20 cellular contexts compared by ENCODE assay signal in the genomic region with DNA sequence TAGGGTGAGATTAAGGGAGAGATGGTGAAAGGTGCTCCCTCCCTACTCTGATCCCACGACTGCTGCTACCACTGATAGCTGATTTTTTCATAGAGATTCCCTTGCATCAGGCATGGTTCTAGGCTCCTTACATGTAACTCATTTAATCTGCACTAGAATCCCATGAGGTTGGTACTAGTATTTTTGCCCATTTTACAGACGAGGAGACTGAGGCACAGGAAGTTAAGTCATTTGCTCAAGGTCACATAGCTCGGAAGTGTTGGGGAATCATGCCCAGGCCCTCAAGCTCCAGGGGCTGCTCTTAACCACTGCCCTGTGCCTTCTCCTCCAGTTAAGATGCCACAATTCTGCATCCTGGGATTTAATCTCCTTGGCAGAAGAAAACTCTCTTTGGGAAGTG. TPM values are rescaled to one million over a fixed set of nuclear protein-coding genes. Genes with fewer than 3 reads are reported as not detected.
"Had no signal": no experiment of that assay in that cellular context is flagged by ENCODE, and none has a peak within 500 bp of the region (broad histone marks: within the 10 kb centered on the region; RNA-seq: fewer than 3 reads in every experiment).

No MANE protein-coding gene starts in this region.

- H3K27ac ChIP-seq: KMS-11 had no signal

- FAIRE-seq: RCC 7860 had no signal

- H3K9ac ChIP-seq: KMS-11 had no signal

- H3K4me2 ChIP-seq: KMS-11 had no signal

- DNase-seq: IMR-90, Kasumi-1, MM.1S, NCI-H1092 treated with DMSO at 0.1 percent for 48 hours, NCI-H1436, NCI-H187, NCI-H2029 treated with DMSO at 0.1 percent for 48 hours, NCI-H2227 treated with DMSO at 0.1 percent for 48 hours, NCI-H446, NCI-H510A, NCI-H524 treated with DMSO at 0.1 percent for 48 hours, NCI-H69, NCI-H774, RPMI8226, SHP77 had no signal

RNA-seq across cellular contexts. Expression of a gene that starts 11.2 kb away (rescaled TPM):
- total RNA-seq: HT-29, M059J, SK-MEL-5 had no signal
